Comparison of ENCODE assay signal across 1 cellular context in the genomic region with DNA sequence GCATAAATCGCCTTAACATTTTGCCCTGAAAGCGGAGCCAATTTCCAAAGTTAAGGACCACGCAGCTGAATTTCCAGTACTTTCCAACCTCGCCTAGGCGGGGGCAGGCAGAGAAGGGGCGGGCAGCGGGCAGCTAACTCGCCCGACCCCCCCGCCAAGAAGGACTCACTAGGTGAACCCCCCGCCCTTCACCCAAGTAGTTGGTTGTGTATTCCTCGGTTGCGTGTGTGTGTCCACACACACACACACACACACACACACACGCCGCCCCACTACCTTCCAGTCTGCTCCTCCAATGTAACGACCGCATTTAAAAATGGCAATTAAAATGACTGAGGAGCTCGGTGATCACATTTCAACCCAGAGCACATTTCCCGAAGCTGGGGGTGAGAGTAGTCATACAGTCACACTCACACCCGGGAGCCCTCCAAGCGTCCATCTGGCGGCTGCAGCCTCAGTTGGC.
TF ChIP-seq lines count a peak whose summit lies in the region.

No MANE protein-coding gene starts in this region.

TF ChIP-seq in HEK293, 187 proteins besides CTCF, POLR2A, EP300 and RAD21 (continued from another document):
- TF ChIP-seq, protein P1, sequence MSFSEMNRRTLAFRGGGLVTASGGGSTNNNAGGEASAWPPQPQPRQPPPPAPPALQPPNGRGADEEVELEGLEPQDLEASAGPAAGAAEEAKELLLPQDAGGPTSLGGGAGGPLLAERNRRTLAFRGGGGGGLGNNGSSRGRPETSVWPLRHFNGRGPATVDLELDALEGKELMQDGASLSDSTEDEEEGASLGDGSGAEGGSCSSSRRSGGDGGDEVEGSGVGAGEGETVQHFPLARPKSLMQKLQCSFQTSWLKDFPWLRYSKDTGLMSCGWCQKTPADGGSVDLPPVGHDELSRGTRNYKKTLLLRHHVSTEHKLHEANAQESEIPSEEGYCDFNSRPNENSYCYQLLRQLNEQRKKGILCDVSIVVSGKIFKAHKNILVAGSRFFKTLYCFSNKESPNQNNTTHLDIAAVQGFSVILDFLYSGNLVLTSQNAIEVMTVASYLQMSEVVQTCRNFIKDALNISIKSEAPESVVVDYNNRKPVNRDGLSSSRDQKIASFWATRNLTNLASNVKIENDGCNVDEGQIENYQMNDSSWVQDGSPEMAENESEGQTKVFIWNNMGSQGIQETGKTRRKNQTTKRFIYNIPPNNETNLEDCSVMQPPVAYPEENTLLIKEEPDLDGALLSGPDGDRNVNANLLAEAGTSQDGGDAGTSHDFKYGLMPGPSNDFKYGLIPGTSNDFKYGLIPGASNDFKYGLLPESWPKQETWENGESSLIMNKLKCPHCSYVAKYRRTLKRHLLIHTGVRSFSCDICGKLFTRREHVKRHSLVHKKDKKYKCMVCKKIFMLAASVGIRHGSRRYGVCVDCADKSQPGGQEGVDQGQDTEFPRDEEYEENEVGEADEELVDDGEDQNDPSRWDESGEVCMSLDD (tag by site-specific recombination; IDR thresholded peaks at IDR 0.05), result peak; percentile 39; the same call in 1 of the 2 replicates
- TF ChIP-seq, protein P2, sequence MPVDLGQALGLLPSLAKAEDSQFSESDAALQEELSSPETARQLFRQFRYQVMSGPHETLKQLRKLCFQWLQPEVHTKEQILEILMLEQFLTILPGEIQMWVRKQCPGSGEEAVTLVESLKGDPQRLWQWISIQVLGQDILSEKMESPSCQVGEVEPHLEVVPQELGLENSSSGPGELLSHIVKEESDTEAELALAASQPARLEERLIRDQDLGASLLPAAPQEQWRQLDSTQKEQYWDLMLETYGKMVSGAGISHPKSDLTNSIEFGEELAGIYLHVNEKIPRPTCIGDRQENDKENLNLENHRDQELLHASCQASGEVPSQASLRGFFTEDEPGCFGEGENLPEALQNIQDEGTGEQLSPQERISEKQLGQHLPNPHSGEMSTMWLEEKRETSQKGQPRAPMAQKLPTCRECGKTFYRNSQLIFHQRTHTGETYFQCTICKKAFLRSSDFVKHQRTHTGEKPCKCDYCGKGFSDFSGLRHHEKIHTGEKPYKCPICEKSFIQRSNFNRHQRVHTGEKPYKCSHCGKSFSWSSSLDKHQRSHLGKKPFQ (tag by site-specific recombination; IDR thresholded peaks at IDR 0.05), result peak; percentile 90
- peak; percentile 72; the same call in 1 of the 2 replicates for TF ChIP-seq ZNF335 (tag by site-specific recombination; conservative IDR thresholded peaks at IDR 0.05)
- TF ChIP-seq WT1 (tag by site-specific recombination; IDR thresholded peaks at IDR 0.05), result no peak
- TF ChIP-seq ZBTB17 (tag by site-specific recombination; IDR thresholded peaks at IDR 0.05), result peak; percentile 15; the same call in 1 of the 2 replicates
- TF ChIP-seq GLIS2 (tag by site-specific recombination; IDR thresholded peaks at IDR 0.05), result peak; percentile 49; the same call in 1 of the 2 replicates
- peak; percentile 21; the same call in 1 of the 2 replicates for TF ChIP-seq GLIS1 (tag by site-specific recombination; IDR thresholded peaks at IDR 0.05)
- TF ChIP-seq, protein P3, sequence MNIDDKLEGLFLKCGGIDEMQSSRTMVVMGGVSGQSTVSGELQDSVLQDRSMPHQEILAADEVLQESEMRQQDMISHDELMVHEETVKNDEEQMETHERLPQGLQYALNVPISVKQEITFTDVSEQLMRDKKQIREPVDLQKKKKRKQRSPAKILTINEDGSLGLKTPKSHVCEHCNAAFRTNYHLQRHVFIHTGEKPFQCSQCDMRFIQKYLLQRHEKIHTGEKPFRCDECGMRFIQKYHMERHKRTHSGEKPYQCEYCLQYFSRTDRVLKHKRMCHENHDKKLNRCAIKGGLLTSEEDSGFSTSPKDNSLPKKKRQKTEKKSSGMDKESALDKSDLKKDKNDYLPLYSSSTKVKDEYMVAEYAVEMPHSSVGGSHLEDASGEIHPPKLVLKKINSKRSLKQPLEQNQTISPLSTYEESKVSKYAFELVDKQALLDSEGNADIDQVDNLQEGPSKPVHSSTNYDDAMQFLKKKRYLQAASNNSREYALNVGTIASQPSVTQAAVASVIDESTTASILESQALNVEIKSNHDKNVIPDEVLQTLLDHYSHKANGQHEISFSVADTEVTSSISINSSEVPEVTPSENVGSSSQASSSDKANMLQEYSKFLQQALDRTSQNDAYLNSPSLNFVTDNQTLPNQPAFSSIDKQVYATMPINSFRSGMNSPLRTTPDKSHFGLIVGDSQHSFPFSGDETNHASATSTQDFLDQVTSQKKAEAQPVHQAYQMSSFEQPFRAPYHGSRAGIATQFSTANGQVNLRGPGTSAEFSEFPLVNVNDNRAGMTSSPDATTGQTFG (tag by site-specific recombination; IDR thresholded peaks at IDR 0.05; ENCODE audit: borderline replicate concordance), result no peak
- TF ChIP-seq ZIC2 (tag by site-specific recombination; IDR thresholded peaks at IDR 0.05), result peak; percentile 50
TF ChIP-seq in HEK293: peak in this region for 9.
